18 cellular contexts compared by ENCODE assay signal in genomic region chr19:6717441-6717971, GRCh38. TPM values are rescaled to one million over a fixed set of nuclear protein-coding genes. Genes with fewer than 3 reads are reported as not detected.
A peak's percentile ranks its signal among the peaks of the same experiment; 100 is the strongest.
DNase-seq lines count a peak whose midpoint lies in the region; ATAC-seq, FAIRE-seq and TF ChIP-seq lines count a peak whose summit lies in the region.
"Had no signal": no experiment of that assay in that cellular context is flagged by ENCODE, and none has a peak within 500 bp of the region (broad histone marks: within the 10 kb centered on the region; RNA-seq: fewer than 3 reads in every experiment).

No MANE protein-coding gene starts in this region.

- no peak for TF ChIP-seq CTCF in liver (IDR thresholded peaks at IDR 0.05; ENCODE audit: low read depth, low read length, missing input control)
- TF ChIP-seq CTCF in sigmoid colon (IDR thresholded peaks at IDR 0.05): no peak

- H3K4me3 Mint-ChIP-seq in CD4-positive, CD25-positive, alpha-beta regulatory T cell: peak overlapping the region in 1 of 4 donors; percentile 55
- H3K4me3 Mint-ChIP-seq in activated naive CD8-positive, alpha-beta T cell: no peak overlapping the region
- H3K4me3 Mint-ChIP-seq: B cell had no signal

- peak; percentile 65 for FAIRE-seq in GM18507 (lab: Jason Lieb, UNC)

- no peaks in the 10 kb centered on the region for H3K4me1 ChIP-seq in CD4-positive, CD25-positive, alpha-beta regulatory T cell (ENCODE audit: control insufficient read depth, insufficient read depth, low read length, poor library complexity, severe bottlenecking)
- peaks cover 0 to 44% (median 31%) of the 10 kb centered on the region in 4 donors for H3K4me1 ChIP-seq in liver (ENCODE audit: control insufficient read depth in 4 of 4, insufficient read depth in 4 of 4, low read length in 3 of 4)
- H3K4me1 ChIP-seq in sigmoid colon: no peaks in the 10 kb centered on the region
- H3K4me1 ChIP-seq: left ventricle myocardium inferior had no signal

- no peak overlapping the region for H3K4me3 ChIP-seq in CD4-positive, CD25-positive, alpha-beta regulatory T cell (ENCODE audit: low read depth, low read length)
- H3K4me3 ChIP-seq in liver (ENCODE audit: low read depth in 1 of 3, low read length in 3 of 3) (peak overlapping the region; percentile 49 to 74 (median 66)), sigmoid colon (no peak overlapping the region)
- H3K4me3 ChIP-seq: PC-9 had no signal

- H3K4me1 Mint-ChIP-seq in CD4-positive, CD25-positive, alpha-beta regulatory T cell: peaks cover 0 to 5% (median 2%) of the 10 kb centered on the region in 4 donors
- peaks cover 5% of the 10 kb centered on the region for H3K4me1 Mint-ChIP-seq in activated naive CD8-positive, alpha-beta T cell (ENCODE audit: low read depth)

- peaks cover 11% of the 10 kb centered on the region for H3K27me3 Mint-ChIP-seq in CD4-positive, CD25-positive, alpha-beta regulatory T cell
- no peaks in the 10 kb centered on the region for H3K27me3 Mint-ChIP-seq in activated naive CD8-positive, alpha-beta T cell

- H3K36me3 Mint-ChIP-seq in CD4-positive, CD25-positive, alpha-beta regulatory T cell: no peaks in the 10 kb centered on the region
- H3K36me3 Mint-ChIP-seq in activated naive CD8-positive, alpha-beta T cell: peaks cover 3% of the 10 kb centered on the region
- H3K36me3 Mint-ChIP-seq: naive thymus-derived CD8-positive, alpha-beta T cell had no signal

- no peak overlapping the region for H3K9ac ChIP-seq in liver (ENCODE audit: low read depth in 1 of 2, low read length in 2 of 2)

- H3K9me3 Mint-ChIP-seq in CD4-positive, CD25-positive, alpha-beta regulatory T cell: peaks cover 0 to 2% (median 0%) of the 10 kb centered on the region in 7 donors
- no peaks in the 10 kb centered on the region for H3K9me3 Mint-ChIP-seq in activated naive CD8-positive, alpha-beta T cell (ENCODE audit: low read depth)
- H3K9me3 Mint-ChIP-seq: naive thymus-derived CD8-positive, alpha-beta T cell had no signal

- 41% methylated on average over 4 of the region's 4 CpGs for WGBS in liver
- WGBS in sigmoid colon, 2 donors: 73 to 87% methylated on average over 4 of the region's 4 CpGs

- no peaks in the 10 kb centered on the region for H3K36me3 ChIP-seq in CD4-positive, CD25-positive, alpha-beta regulatory T cell (ENCODE audit: control insufficient read depth, insufficient read depth, low read length)
- H3K36me3 ChIP-seq in liver (ENCODE audit: control insufficient read depth in 4 of 4, insufficient read depth in 3 of 4, low read depth in 1 of 4, low read length in 3 of 4): peaks cover 5 to 35% (median 30%) of the 10 kb centered on the region in 4 donors
- H3K36me3 ChIP-seq in sigmoid colon: no peaks in the 10 kb centered on the region
- H3K36me3 ChIP-seq: left ventricle myocardium inferior had no signal

- no peak for TF ChIP-seq EP300 in sigmoid colon (IDR thresholded peaks at IDR 0.05)

- peak overlapping the region; percentile 73 to 98 (median 77) for H3K27ac Mint-ChIP-seq in CD4-positive, CD25-positive, alpha-beta regulatory T cell
- H3K27ac Mint-ChIP-seq in activated naive CD8-positive, alpha-beta T cell: peak overlapping the region; percentile 10
- H3K27ac Mint-ChIP-seq: B cell had no signal

- H3K9me3 ChIP-seq in CD4-positive, CD25-positive, alpha-beta regulatory T cell (ENCODE audit: control insufficient read depth in 2 of 2, low read length in 2 of 2): no peaks in the 10 kb centered on the region
- H3K9me3 ChIP-seq in liver (ENCODE audit: control insufficient read depth in 4 of 4, low read length in 3 of 4) (no peaks in the 10 kb centered on the region), sigmoid colon (no peaks in the 10 kb centered on the region)
- H3K9me3 ChIP-seq: left ventricle myocardium inferior had no signal

- no peak for DNase-seq in CD4-positive, CD25-positive, alpha-beta regulatory T cell
- DNase-seq in GM18507 (ENCODE audit: extremely low spot score, insufficient read length, low read depth) (no peak), ACHN (no peak), sigmoid colon (no peak)
- DNase-seq: activated naive CD4-positive, alpha-beta T cell; left ventricle myocardium inferior; naive thymus-derived CD8-positive, alpha-beta T cell; NCI-H1092; NCI-H2107; NCI-H526 treated with DMSO at 0.1 percent for 48 hours; PC-9; substantia nigra had no signal

- in situ Hi-C loops in ACHN (cut with HindIII; ENCODE audit: low pct_ligation_motif_present, low pct_unique_long_range_greater_than_20kb, low sequenced_read_pairs): no loop called here

- H3K27me3 ChIP-seq in CD4-positive, CD25-positive, alpha-beta regulatory T cell (ENCODE audit: control insufficient read depth, insufficient read depth, low read length): no peaks in the 10 kb centered on the region
- no peaks in the 10 kb centered on the region for H3K27me3 ChIP-seq in liver (ENCODE audit: control insufficient read depth in 4 of 4, insufficient read depth in 4 of 4, low read length in 3 of 4)
- H3K27me3 ChIP-seq in sigmoid colon: peaks cover 0 to 21% (median 4%) of the 10 kb centered on the region in 3 donors

- ATAC-seq in CD4-positive, CD25-positive, alpha-beta regulatory T cell (ENCODE audit: low read depth in 2 of 2): no peak
- ATAC-seq in HG03097 (IDR thresholded peaks at IDR 0.05; ENCODE audit: low FRiP score, unreplicated experiment): no peak
- ATAC-seq in GM18907 (IDR thresholded peaks at IDR 0.05; ENCODE audit: unreplicated experiment): no peak
- ATAC-seq: SK-N-SH treated with all-trans-retinoic acid at 6 μM for 48 hours had no signal

- no peak overlapping the region for H3K27ac ChIP-seq in CD4-positive, CD25-positive, alpha-beta regulatory T cell (ENCODE audit: insufficient read depth, low read length, poor library complexity, severe bottlenecking)
- H3K27ac ChIP-seq in liver (ENCODE audit: low read depth in 1 of 2, low read length in 2 of 2) (peak overlapping the region in 1 of 2 donors; percentile 37), sigmoid colon (no peak overlapping the region)
- H3K27ac ChIP-seq: left ventricle myocardium inferior, PC-9 had no signal

- TF ChIP-seq RAD21 in liver (IDR thresholded peaks at IDR 0.05): no peak

- intact Hi-C loops in sigmoid colon (cut with DNase I): no loop called here

- TF ChIP-seq POLR2A in sigmoid colon (IDR thresholded peaks at IDR 0.05): no peak

TF ChIP-seq in liver, 16 proteins besides CTCF, POLR2A, EP300 and RAD21:
- TF ChIP-seq TAF1 (conservative IDR thresholded peaks at IDR 0.05): no peak

RNA-seq across cellular contexts. Expression of gene C3, which starts 2.9 kb away (rescaled TPM):
- total RNA-seq in CD4-positive, CD25-positive, alpha-beta regulatory T cell: not detected
- polyA plus RNA-seq in CD4-positive, CD25-positive, alpha-beta regulatory T cell: not detected
- 1,000 to 10,000 TPM; 4,543 to 9,349 TPM for total RNA-seq in liver
- polyA plus RNA-seq in liver: 1,000 to 10,000 TPM; 7,734 to 8,295 TPM
- 1,000 to 10,000 TPM in 1 of 4 donors, 100 to 1,000 TPM in 3; 317 to 1,284 (median 452) TPM for total RNA-seq in sigmoid colon
- polyA plus RNA-seq in sigmoid colon: 100 to 1,000 TPM in 1 of 3 donors, 10 to 100 TPM in 1, 1 to 10 TPM in 1; 9.0 to 313 (median 66.7) TPM
- polyA plus RNA-seq: naive thymus-derived CD8-positive, alpha-beta T cell had no signal

RNA-seq across cellular contexts. Expression of gene GPR108, which starts 19.9 kb away (rescaled TPM):
- total RNA-seq in CD4-positive, CD25-positive, alpha-beta regulatory T cell: 60.7 TPM
- polyA plus RNA-seq in CD4-positive, CD25-positive, alpha-beta regulatory T cell: 10 to 100 TPM; 82.9 to 98.8 (median 87.4) TPM
- total RNA-seq in liver (10 to 100 TPM; 17.2 to 28.9 TPM), sigmoid colon (10 to 100 TPM; 44.5 to 67.3 (median 58.8) TPM)
- polyA plus RNA-seq in liver (10 to 100 TPM; 32.0 to 34.2 TPM), sigmoid colon (10 to 100 TPM; 39.0 to 91.1 (median 53.4) TPM)

RNA-seq across cellular contexts. Expression of gene TRIP10, which starts 22.0 kb away (rescaled TPM):
- total RNA-seq in CD4-positive, CD25-positive, alpha-beta regulatory T cell: 2.6 TPM
- polyA plus RNA-seq in CD4-positive, CD25-positive, alpha-beta regulatory T cell: under 1 TPM in 3 of 4 donors, not detected in 1; 0.37 to 0.51 (median 0.38) TPM
- total RNA-seq in liver: 1 to 10 TPM; 6.1 to 9.9 TPM
- 1 to 10 TPM; 3.4 to 8.7 TPM for polyA plus RNA-seq in liver
- 100 to 1,000 TPM in 1 of 4 donors, 10 to 100 TPM in 3; 73.1 to 117 (median 90.1) TPM for total RNA-seq in sigmoid colon
- 10 to 100 TPM; 49.5 to 76.7 (median 70.3) TPM for polyA plus RNA-seq in sigmoid colon

RNA-seq across cellular contexts. Expression of gene TNFSF14, which starts 47.5 kb away (rescaled TPM):
- 8.4 TPM for total RNA-seq in CD4-positive, CD25-positive, alpha-beta regulatory T cell
- polyA plus RNA-seq in CD4-positive, CD25-positive, alpha-beta regulatory T cell: 1 to 10 TPM; 2.6 to 8.9 (median 5.4) TPM
- total RNA-seq in liver (10 to 100 TPM; 10.1 to 75.6 TPM), sigmoid colon (1 to 10 TPM in 1 of 4 donors, under 1 TPM in 2, not detected in 1; under 0.01 to 2.0 (median 0.41) TPM)
- polyA plus RNA-seq in liver (10 to 100 TPM in 1 of 2 donors, 1 to 10 TPM in 1; 6.5 to 14.7 TPM), sigmoid colon (1 to 10 TPM in 1 of 3 donors, not detected in 2; 2.8 TPM)

RNA-seq across cellular contexts. Expression of gene SH2D3A, which starts 49.7 kb away (rescaled TPM):
- total RNA-seq in CD4-positive, CD25-positive, alpha-beta regulatory T cell: 46.2 TPM
- polyA plus RNA-seq in CD4-positive, CD25-positive, alpha-beta regulatory T cell: 10 to 100 TPM; 19.5 to 26.5 (median 22.1) TPM
- 1 to 10 TPM in 1 of 2 donors, under 1 TPM in 1; 0.23 to 1.0 TPM for total RNA-seq in liver
- polyA plus RNA-seq in liver: 1 to 10 TPM in 1 of 2 donors, under 1 TPM in 1; 0.54 to 1.0 TPM
- total RNA-seq in sigmoid colon: under 1 TPM in 1 of 4 donors, not detected in 3; 0.66 TPM
- polyA plus RNA-seq in sigmoid colon: 10 to 100 TPM; 23.8 to 42.7 (median 30.0) TPM

Comparison
In these comparisons a context has a peak if more than half of its experiments do, and no peak if none do; other contexts are left out.
1. H3K4me3 ChIP-seq: peak in liver (3 of 3); none in CD4-positive, CD25-positive, alpha-beta regulatory T cell (single experiment) and sigmoid colon (0 of 4).
2. RNA of gene C3, which starts 2.9 kb away (total RNA-seq): 4,543 to 9,349 TPM in liver and 317 to 1,284 TPM in sigmoid colon; not detected in CD4-positive, CD25-positive, alpha-beta regulatory T cell (single experiment); every median in the first group is over 100 times any median in the second.
3. RNA of gene TRIP10, which starts 22.0 kb away (total RNA-seq): 73.1 to 117 TPM in sigmoid colon; 6.1 to 9.9 TPM in liver and 2.6 TPM in CD4-positive, CD25-positive, alpha-beta regulatory T cell (single experiment); every median in the first group is over 4 times any median in the second.